28 cellular contexts compared by ENCODE assay signal in the genomic region with DNA sequence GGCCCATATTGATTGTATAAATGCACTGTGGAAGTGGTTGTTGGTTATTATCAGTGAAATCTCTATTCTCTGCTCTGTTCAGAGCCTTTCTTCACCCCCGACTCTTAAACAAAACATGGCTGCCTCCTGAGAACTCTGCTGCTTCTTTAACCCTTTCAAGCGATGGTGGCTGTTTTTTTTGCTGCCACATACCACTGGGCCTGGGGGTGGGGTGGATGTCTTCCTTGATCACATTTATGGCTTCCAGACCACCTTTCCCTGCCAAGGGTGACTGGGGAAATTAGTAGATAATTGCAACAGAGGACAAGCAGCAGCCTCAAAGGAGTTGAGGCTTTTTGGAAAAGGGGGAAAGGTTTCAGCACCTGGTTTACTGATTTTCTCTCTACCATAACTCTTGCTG.
"Had no signal": no experiment of that assay in that cellular context is flagged by ENCODE, and none has a peak within 500 bp of the region (broad histone marks: within the 10 kb centered on the region; RNA-seq: fewer than 3 reads in every experiment).

No MANE protein-coding gene starts in this region.

- H3K4me3 Mint-ChIP-seq: dendritic cell treated with granulocyte-macrophage colony-stimulating factor and Interleukin-4, amounts not matched to agents 40 ng/mL and 50 ng/mL, for 4 days; endodermal cell; naive thymus-derived CD4-positive, alpha-beta T cell; nephron; stimulated activated effector memory CD8-positive, alpha-beta T cell treated with anti-CD3 and anti-CD28 coated beads, Interleukin-12 subunit alpha, Interleukin-12 subunit beta, amount 100 ng/mL, for 72 hours; type B pancreatic cell had no signal

- H3K27ac Mint-ChIP-seq: dendritic cell treated with granulocyte-macrophage colony-stimulating factor and Interleukin-4, amounts not matched to agents 40 ng/mL and 50 ng/mL, for 4 days; endodermal cell; naive thymus-derived CD4-positive, alpha-beta T cell; nephron; stimulated activated effector memory CD8-positive, alpha-beta T cell treated with anti-CD3 and anti-CD28 coated beads, Interleukin-12 subunit alpha, Interleukin-12 subunit beta, amount 100 ng/mL, for 72 hours; type B pancreatic cell had no signal

- H3K9me3 ChIP-seq: colonic mucosa, esophagus muscularis mucosa, gastroesophageal sphincter, heart left ventricle, left lung, ovary, psoas muscle, sigmoid colon, stomach, tibial artery had no signal

- H3K36me3 ChIP-seq: colonic mucosa, ovary had no signal

- H3K4me1 Mint-ChIP-seq: endodermal cell, nephron had no signal

- H3K4me3 ChIP-seq: colonic mucosa, esophagus muscularis mucosa, gastroesophageal sphincter, heart left ventricle, hepatocyte, left lung, ovary, psoas muscle, sigmoid colon, stomach, tibial artery had no signal

- H3K4me2 ChIP-seq: hepatocyte had no signal

- H3K4me1 ChIP-seq: colonic mucosa, foreskin keratinocyte, gastroesophageal sphincter, left lung, psoas muscle, sigmoid colon, stomach, tibial artery had no signal

- H3K27me3 ChIP-seq: colonic mucosa, esophagus muscularis mucosa, foreskin keratinocyte, gastroesophageal sphincter, heart left ventricle, hepatocyte, left lung, ovary, sigmoid colon, stomach, tibial artery had no signal

- H3K9me3 Mint-ChIP-seq: dendritic cell treated with granulocyte-macrophage colony-stimulating factor and Interleukin-4, amounts not matched to agents 40 ng/mL and 50 ng/mL, for 4 days; endodermal cell; naive thymus-derived CD4-positive, alpha-beta T cell; nephron; stimulated activated effector memory CD8-positive, alpha-beta T cell treated with anti-CD3 and anti-CD28 coated beads, Interleukin-12 subunit alpha, Interleukin-12 subunit beta, amount 100 ng/mL, for 72 hours; type B pancreatic cell had no signal

- H2AFZ ChIP-seq: hepatocyte had no signal

- DNase-seq: colonic mucosa; effector CD8-positive, alpha-beta T cell; endodermal cell; foreskin keratinocyte; heart left ventricle; left cardiac atrium; left lung; mesenchymal stem cell; midbrain; naive thymus-derived CD4-positive, alpha-beta T cell; occipital lobe; ovary; posterior cingulate gyrus; psoas muscle; right cardiac atrium; sigmoid colon; stimulated activated CD4-positive, alpha-beta T cell treated with anti-CD3 and anti-CD28 coated beads, Interleukin-2, amount 100 ng/mL, for 24 hours; stimulated activated CD4-positive, alpha-beta T cell treated with anti-CD3 and anti-CD28 coated beads, Interleukin-4, amount 100 ng/mL, for 24 hours; stimulated activated naive CD4-positive, alpha-beta T cell treated with Interleukin-2 at 50 U/mL for 16 hours; stomach; tibial artery had no signal

- ATAC-seq: foreskin keratinocyte; gastroesophageal sphincter; heart left ventricle; left cardiac atrium; left lung; naive thymus-derived CD4-positive, alpha-beta T cell; psoas muscle; right cardiac atrium; stimulated activated effector memory CD8-positive, alpha-beta T cell treated with anti-CD3 and anti-CD28 coated beads, Interleukin-12 subunit alpha, Interleukin-12 subunit beta, amount 100 ng/mL, for 72 hours had no signal

- H3K27ac ChIP-seq: colonic mucosa, esophagus muscularis mucosa, foreskin keratinocyte, gastroesophageal sphincter, heart left ventricle, hepatocyte, left lung, ovary, psoas muscle, sigmoid colon, stomach, tibial artery had no signal

- H3K79me2 ChIP-seq: hepatocyte had no signal

- H3K27me3 Mint-ChIP-seq: dendritic cell treated with granulocyte-macrophage colony-stimulating factor and Interleukin-4, amounts not matched to agents 40 ng/mL and 50 ng/mL, for 4 days; naive thymus-derived CD4-positive, alpha-beta T cell; type B pancreatic cell had no signal
